10 cellular contexts compared by ENCODE assay signal in the genomic region with DNA sequence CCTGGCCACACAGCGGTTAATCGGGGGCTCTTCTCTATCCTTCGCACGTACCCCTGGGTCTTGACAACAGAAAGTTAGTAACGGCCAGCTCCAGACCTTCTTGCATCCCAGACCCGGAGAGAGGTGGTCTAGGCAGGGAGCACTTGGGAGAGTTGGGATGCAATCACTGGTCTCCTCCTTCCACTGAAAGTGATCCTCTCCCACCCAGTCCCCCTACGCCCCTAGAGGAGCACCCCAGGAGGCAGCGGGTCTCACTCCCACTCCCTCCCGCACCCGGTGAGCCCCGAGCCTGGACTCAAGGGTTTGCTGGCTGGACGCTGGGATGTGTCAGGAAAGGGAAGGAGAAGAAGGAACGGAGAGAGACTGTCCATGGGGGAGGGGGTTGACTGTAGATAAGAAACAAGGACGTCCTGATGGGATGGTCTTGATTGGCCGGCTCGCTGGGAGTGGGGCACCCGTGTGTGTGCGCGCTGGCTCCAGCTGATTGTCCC. TPM values are rescaled to one million over a fixed set of nuclear protein-coding genes. Genes with fewer than 3 reads are reported as not detected.
DNase-seq lines count a peak whose midpoint lies in the region; ATAC-seq and TF ChIP-seq lines count a peak whose summit lies in the region.
"Had no signal": no experiment of that assay in that cellular context is flagged by ENCODE, and none has a peak within 500 bp of the region (broad histone marks: within the 10 kb centered on the region; RNA-seq: fewer than 3 reads in every experiment).

No MANE protein-coding gene starts in this region.

- H3K9me3 Mint-ChIP-seq in MCF 10A (ENCODE audit: unreplicated experiment): no peaks in the 10 kb centered on the region

- TF ChIP-seq POLR2A in breast epithelium (IDR thresholded peaks at IDR 0.05) (no peak), uterus (IDR thresholded peaks at IDR 0.05) (no peak)

- no peak for DNase-seq in breast epithelium (ENCODE audit: low spot score in 2 of 2)
- DNase-seq in MCF 10A (ENCODE audit: unreplicated experiment): no peak
- no peak for DNase-seq in colonic mucosa
- no peak for DNase-seq in uterus
- DNase-seq in OCI-M2 (lab: John Stamatoyannopoulos, UW; ENCODE audit: unreplicated experiment): no peak
- DNase-seq in NCI-H2196 (lab: John Stamatoyannopoulos, UW; ENCODE audit: unreplicated experiment): no peak
- DNase-seq: activated CD4-positive, alpha-beta T cell treated with anti-CD3 and anti-CD28 coated beads, Interleukin-2, amount 50 U/mL, for 4 hours; NCI-H2171 had no signal

- no peak for ATAC-seq in GM19397 (IDR thresholded peaks at IDR 0.05; ENCODE audit: unreplicated experiment)

- intact Hi-C loops in breast epithelium (cut with DNase I; ENCODE audit: low total_unique reads) (no loop called here), MCF 10A (cut with micrococcal nuclease) (no loop called here), colonic mucosa (cut with DNase I) (no loop called here), uterus (cut with DNase I; ENCODE audit: low total_unique reads) (no loop called here)

- peaks cover 11% of the 10 kb centered on the region for H3K4me1 Mint-ChIP-seq in MCF 10A (ENCODE audit: insufficient read depth, unreplicated experiment)

- peaks cover 52% of the 10 kb centered on the region for H3K27me3 Mint-ChIP-seq in MCF 10A (ENCODE audit: insufficient read depth, unreplicated experiment)

- H3K4me3 ChIP-seq in breast epithelium (peak overlapping the region; percentile 52 to 74 (median 58)), colonic mucosa (peak overlapping the region; percentile 6), muscle layer of colon (ENCODE audit: low read depth in 1 of 2, low read length in 2 of 2) (peak overlapping the region; percentile 84 to 94), uterus (peak overlapping the region; percentile 12 to 36)

- no peaks in the 10 kb centered on the region for H3K36me3 ChIP-seq in breast epithelium
- H3K36me3 ChIP-seq in colonic mucosa: no peaks in the 10 kb centered on the region
- no peaks in the 10 kb centered on the region for H3K36me3 ChIP-seq in muscle layer of colon (ENCODE audit: insufficient read depth, low read length)
- H3K36me3 ChIP-seq in uterus: no peaks in the 10 kb centered on the region

- no peak overlapping the region for H3K27ac Mint-ChIP-seq in MCF 10A (ENCODE audit: low read depth, unreplicated experiment)

- H3K9me3 ChIP-seq in breast epithelium (no peaks in the 10 kb centered on the region), colonic mucosa (no peaks in the 10 kb centered on the region), muscle layer of colon (ENCODE audit: low read length) (no peaks in the 10 kb centered on the region), uterus (no peaks in the 10 kb centered on the region)

- TF ChIP-seq CTCF in breast epithelium (IDR thresholded peaks at IDR 0.05) (no peak), MCF 10A (IDR thresholded peaks at IDR 0.05; ENCODE audit: unreplicated experiment) (no peak), colonic mucosa (IDR thresholded peaks at IDR 0.05) (no peak), uterus (IDR thresholded peaks at IDR 0.05) (no peak)

- no peak overlapping the region for H3K4me3 Mint-ChIP-seq in MCF 10A (ENCODE audit: unreplicated experiment)

- H3K36me3 Mint-ChIP-seq in MCF 10A (ENCODE audit: insufficient read depth, unreplicated experiment): no peaks in the 10 kb centered on the region

- H3K4me1 ChIP-seq in breast epithelium: no peaks in the 10 kb centered on the region
- H3K4me1 ChIP-seq in colonic mucosa: no peaks in the 10 kb centered on the region
- peaks cover 15% of the 10 kb centered on the region for H3K4me1 ChIP-seq in muscle layer of colon (ENCODE audit: insufficient read depth, low read length)
- peaks cover 0 to 9% of the 10 kb centered on the region in 2 donors for H3K4me1 ChIP-seq in uterus

- no TSS peak for BruUV-seq in MCF 10A (replicated peaks; lab: Mats Ljungman, UMichigan)

- CTCF ChIA-PET in MCF 10A (lab: Yijun Ruan, JAX): interaction anchor here (0.6 kb wide), 1 partner anchor 816 kb away, joined by 3 read pairs; no protein-coding TSS in a partner anchor

- H3K9ac ChIP-seq in colonic mucosa (ENCODE audit: low read depth in 2 of 2, low read length in 2 of 2): no peak overlapping the region
- no peak overlapping the region for H3K9ac ChIP-seq in muscle layer of colon (ENCODE audit: low read length)

- H3K27ac ChIP-seq in breast epithelium (no peak overlapping the region), colonic mucosa (no peak overlapping the region), muscle layer of colon (ENCODE audit: low read depth, low read length) (no peak overlapping the region), uterus (no peak overlapping the region)

- peaks cover 0 to 32% of the 10 kb centered on the region in 2 donors for H3K27me3 ChIP-seq in breast epithelium
- H3K27me3 ChIP-seq in colonic mucosa: peaks cover 43% of the 10 kb centered on the region
- H3K27me3 ChIP-seq in muscle layer of colon (ENCODE audit: control insufficient read depth in 1 of 2, insufficient read depth in 2 of 2, low read length in 2 of 2): peaks cover 19 to 32% of the 10 kb centered on the region in 2 donors
- H3K27me3 ChIP-seq in uterus: no peaks in the 10 kb centered on the region

- POLR2A ChIA-PET in MCF 10A (lab: Yijun Ruan, JAX): no interaction called here

RNA-seq across cellular contexts. Expression of a gene that starts 2.0 kb away (rescaled TPM):
- 1 to 10 TPM in 2 of 3 donors, under 1 TPM in 1; 0.33 to 3.7 (median 1.0) TPM for total RNA-seq in breast epithelium
- not detected in 2 replicates for total RNA-seq in MCF 10A (2022)
- total RNA-seq in colonic mucosa: under 1 TPM; 0.13 to 0.15 TPM
- total RNA-seq in uterus: 10 to 100 TPM in 1 of 4 donors, 1 to 10 TPM in 1, under 1 TPM in 2; under 0.01 to 32.1 (median 0.64) TPM

Comparison
In these comparisons a context has a peak if more than half of its experiments do, and no peak if none do; other contexts are left out.
1. H3K4me3 ChIP-seq: peak in every context shown above with its lines; median percentile 89 in muscle layer of colon; 58 in breast epithelium; 24 in uterus; 6 in colonic mucosa.